Comparison of ENCODE assay signal across 12 cellular contexts in the genomic region with DNA sequence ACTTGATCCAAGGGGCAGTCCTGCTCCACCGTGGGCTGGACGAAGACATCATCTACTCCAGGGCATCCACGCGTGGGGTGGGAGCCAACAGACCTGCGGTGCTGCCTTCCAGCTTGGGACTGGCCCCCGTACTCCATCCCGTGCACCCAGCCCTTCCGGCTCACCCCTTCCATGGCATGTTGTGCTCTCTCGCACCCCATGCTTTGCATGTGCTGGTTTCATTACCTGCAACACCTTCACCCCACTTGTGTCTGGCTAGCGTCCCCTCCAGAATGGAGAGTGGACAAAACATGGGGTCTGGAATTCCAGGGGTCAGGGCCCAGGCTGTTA. TPM values are rescaled to one million over a fixed set of nuclear protein-coding genes. Genes with fewer than 3 reads are reported as not detected.
A peak's percentile ranks its signal among the peaks of the same experiment; 100 is the strongest.
DNase-seq lines count a peak whose midpoint lies in the region; ATAC-seq, FAIRE-seq and TF ChIP-seq lines count a peak whose summit lies in the region.
"Had no signal": no experiment of that assay in that cellular context is flagged by ENCODE, and none has a peak within 500 bp of the region (broad histone marks: within the 10 kb centered on the region; RNA-seq: fewer than 3 reads in every experiment).

No MANE protein-coding gene starts in this region.

- H3K36me3 Mint-ChIP-seq in activated CD4-positive, alpha-beta memory T cell treated with anti-CD3 and anti-CD28 coated beads, Interleukin-2, amount 10 ng/mL, durations not matched to agents 7 days and 5 days (ENCODE audit: low read depth): no peaks in the 10 kb centered on the region
- H3K36me3 Mint-ChIP-seq in natural killer cell treated with Interleukin-12 subunit alpha and Interleukin-12 subunit beta and Interleukin-15 and Interleukin-18, amount 100 ng/mL, for 72 hours: no peaks in the 10 kb centered on the region

- CTCF ChIA-PET in activated CD4-positive, alpha-beta memory T cell treated with anti-CD3 and anti-CD28 coated beads, Interleukin-2, amount 10 ng/mL, durations not matched to agents 7 days and 5 days (lab: Charles Lee): interaction anchor here (1.4 to 7.6 kb wide), 4 partner anchors 20 to 38 kb away, joined by 5 to 61 read pairs (median 10); no protein-coding TSS in a partner anchor

- H3K4me1 Mint-ChIP-seq in activated CD4-positive, alpha-beta memory T cell treated with anti-CD3 and anti-CD28 coated beads, Interleukin-2, amount 10 ng/mL, durations not matched to agents 7 days and 5 days: peaks cover 57% of the 10 kb centered on the region
- H3K4me1 Mint-ChIP-seq in natural killer cell treated with Interleukin-12 subunit alpha and Interleukin-12 subunit beta and Interleukin-15 and Interleukin-18, amount 100 ng/mL, for 72 hours (ENCODE audit: low read depth in 2 of 2): peaks cover 72 to 76% of the 10 kb centered on the region in 2 donors

- H3K27me3 Mint-ChIP-seq in activated CD4-positive, alpha-beta memory T cell treated with anti-CD3 and anti-CD28 coated beads, Interleukin-2, amount 10 ng/mL, durations not matched to agents 7 days and 5 days: no peaks in the 10 kb centered on the region
- H3K27me3 Mint-ChIP-seq in natural killer cell treated with Interleukin-12 subunit alpha and Interleukin-12 subunit beta and Interleukin-15 and Interleukin-18, amount 100 ng/mL, for 72 hours: no peaks in the 10 kb centered on the region

- POLR2A ChIA-PET in activated CD4-positive, alpha-beta memory T cell treated with anti-CD3 and anti-CD28 coated beads, Interleukin-2, amount 10 ng/mL, durations not matched to agents 7 days and 5 days (lab: Charles Lee): interaction anchor here (0.9 to 4.0 kb wide), 9 partner anchors 11 to 142 kb away, joined by 3 to 42 read pairs (median 4); a partner anchor contains a TSS

- H3K9me3 Mint-ChIP-seq in activated CD4-positive, alpha-beta memory T cell treated with anti-CD3 and anti-CD28 coated beads, Interleukin-2, amount 10 ng/mL, durations not matched to agents 7 days and 5 days: no peaks in the 10 kb centered on the region
- no peaks in the 10 kb centered on the region for H3K9me3 Mint-ChIP-seq in natural killer cell treated with Interleukin-12 subunit alpha and Interleukin-12 subunit beta and Interleukin-15 and Interleukin-18, amount 100 ng/mL, for 72 hours

- peak; percentile 91 for FAIRE-seq in GM12891 (lab: Jason Lieb, UNC)
- FAIRE-seq in urothelium cell line (lab: Jason Lieb, UNC): no peak

- DNase-seq in GM12891 (ENCODE audit: insufficient read length, low spot score) (no peak), NCI-H510A treated with DMSO at 0.1 percent for 48 hours (lab: John Stamatoyannopoulos, UW) (no peak), EL (no peak), urothelium cell line (ENCODE audit: low spot score) (no peak), left lobe of liver (ENCODE audit: low spot score) (no peak)
- DNase-seq in activated CD4-positive, alpha-beta memory T cell treated with anti-CD3 and anti-CD28 coated beads, Interleukin-2, amount 10 ng/mL, durations not matched to agents 7 days and 5 days: no peak
- DNase-seq in natural killer cell treated with Interleukin-12 subunit alpha and Interleukin-12 subunit beta and Interleukin-15 and Interleukin-18, amount 100 ng/mL, for 72 hours (ENCODE audit: low spot score): no peak
- DNase-seq: cerebellar nuclear complex, gastrocnemius medialis, NCI-H2227 treated with DMSO at 0.1 percent for 48 hours had no signal

- ATAC-seq in HG02571 (IDR thresholded peaks at IDR 0.05; ENCODE audit: unreplicated experiment) (peak; percentile 8), left lobe of liver (no peak)
- ATAC-seq in natural killer cell treated with Interleukin-12 subunit alpha and Interleukin-12 subunit beta and Interleukin-15 and Interleukin-18, amount 100 ng/mL, for 72 hours: no peak
- ATAC-seq: gastrocnemius medialis, SK-N-SH treated with all-trans-retinoic acid at 6 μM for 48 hours had no signal

- no peak overlapping the region for H3K4me3 Mint-ChIP-seq in activated CD4-positive, alpha-beta memory T cell treated with anti-CD3 and anti-CD28 coated beads, Interleukin-2, amount 10 ng/mL, durations not matched to agents 7 days and 5 days
- H3K4me3 Mint-ChIP-seq in natural killer cell treated with Interleukin-12 subunit alpha and Interleukin-12 subunit beta and Interleukin-15 and Interleukin-18, amount 100 ng/mL, for 72 hours: peak overlapping the region; percentile 81

- peak overlapping the region; percentile 74 for H3K27ac Mint-ChIP-seq in activated CD4-positive, alpha-beta memory T cell treated with anti-CD3 and anti-CD28 coated beads, Interleukin-2, amount 10 ng/mL, durations not matched to agents 7 days and 5 days
- H3K27ac Mint-ChIP-seq in natural killer cell treated with Interleukin-12 subunit alpha and Interleukin-12 subunit beta and Interleukin-15 and Interleukin-18, amount 100 ng/mL, for 72 hours: peak overlapping the region; percentile 88 to 93

- no peak; the same call in 1 of the 2 replicates for TF ChIP-seq POLR2A in GM12891 (IDR thresholded peaks at IDR 0.05; ENCODE audit: low read depth, low read length)

TF ChIP-seq in GM12891, 5 proteins besides CTCF, POLR2A, EP300 and RAD21:
- TF ChIP-seq PAX5 (IDR thresholded peaks at IDR 0.05; ENCODE audit: insufficient read depth, low read length, severe bottlenecking): no peak
- TF ChIP-seq TAF1 (IDR thresholded peaks at IDR 0.05; ENCODE audit: low read depth, low read length): peak; percentile 74; the same call in 1 of the 2 replicates
- TF ChIP-seq POU2F2 (IDR thresholded peaks at IDR 0.05; ENCODE audit: low read depth, low read length): peak; percentile 97
- peak; percentile 12; the same call in 1 of the 2 replicates for TF ChIP-seq POLR2AphosphoS5 (IDR thresholded peaks at IDR 0.05; ENCODE audit: low read depth, low read length)
- TF ChIP-seq SPI1 (IDR thresholded peaks at IDR 0.05; ENCODE audit: low read depth, low read length): no peak

RNA-seq across cellular contexts. Expression of a gene that starts 30.2 kb away (rescaled TPM):
- polyA plus RNA-seq in GM12891 (2012; ENCODE audit: low read depth, missing spikeins): 51.0 TPM
- total RNA-seq in activated CD4-positive, alpha-beta memory T cell treated with anti-CD3 and anti-CD28 coated beads, Interleukin-2, amount 10 ng/mL, durations not matched to agents 7 days and 5 days: 1 to 10 TPM; 3.8 to 4.3 TPM
- 10 to 100 TPM; 32.1 to 40.8 TPM for total RNA-seq in natural killer cell treated with Interleukin-12 subunit alpha and Interleukin-12 subunit beta and Interleukin-15 and Interleukin-18, amount 100 ng/mL, for 72 hours
- total RNA-seq in left lobe of liver: 0.53 TPM

RNA-seq across cellular contexts. Expression of a gene that starts 36.1 kb away (rescaled TPM):
- 0.54 TPM for polyA plus RNA-seq in GM12891 (2012; ENCODE audit: low read depth, missing spikeins)
- total RNA-seq in activated CD4-positive, alpha-beta memory T cell treated with anti-CD3 and anti-CD28 coated beads, Interleukin-2, amount 10 ng/mL, durations not matched to agents 7 days and 5 days: not detected
- total RNA-seq in natural killer cell treated with Interleukin-12 subunit alpha and Interleukin-12 subunit beta and Interleukin-15 and Interleukin-18, amount 100 ng/mL, for 72 hours: 1 to 10 TPM in 1 of 2 donors, not detected in 1; 1.0 TPM
- total RNA-seq in left lobe of liver: 3.0 TPM

RNA-seq across cellular contexts. Expression of a gene that starts 57.4 kb away (rescaled TPM):
- 105 TPM for polyA plus RNA-seq in GM12891 (2012; ENCODE audit: low read depth, missing spikeins)
- 10 to 100 TPM; 54.7 to 61.3 TPM for total RNA-seq in activated CD4-positive, alpha-beta memory T cell treated with anti-CD3 and anti-CD28 coated beads, Interleukin-2, amount 10 ng/mL, durations not matched to agents 7 days and 5 days
- total RNA-seq in natural killer cell treated with Interleukin-12 subunit alpha and Interleukin-12 subunit beta and Interleukin-15 and Interleukin-18, amount 100 ng/mL, for 72 hours: 10 to 100 TPM; 34.3 to 38.9 TPM
- 15.4 TPM for total RNA-seq in left lobe of liver

Comparison
In these comparisons a context has a peak if more than half of its experiments do, and no peak if none do; other contexts are left out.
1. RNA of a gene that starts 30.2 kb away (total RNA-seq): 32.1 to 40.8 TPM in natural killer cell treated with Interleukin-12 subunit alpha and Interleukin-12 subunit beta and Interleukin-15 and Interleukin-18, amount 100 ng/mL, for 72 hours; 3.8 to 4.3 TPM in activated CD4-positive, alpha-beta memory T cell treated with anti-CD3 and anti-CD28 coated beads, Interleukin-2, amount 10 ng/mL, durations not matched to agents 7 days and 5 days and 0.53 TPM in left lobe of liver (single experiment); every median in the first group is over 4 times any median in the second.